8 cellular contexts compared by ENCODE assay signal in genomic region chr2:219475697-219476604, GRCh38.
A peak's percentile ranks its signal among the peaks of the same experiment; 100 is the strongest.
DNase-seq lines count a peak whose midpoint lies in the region; ATAC-seq and TF ChIP-seq lines count a peak whose summit lies in the region.

No MANE protein-coding gene starts in this region.

- TF ChIP-seq CTCF in brain microvascular endothelial cell (IDR thresholded peaks at IDR 0.05; ENCODE audit: low read depth, low read length, missing control alignments), result peak; percentile 98

- H3K4me3 ChIP-seq in brain microvascular endothelial cell (ENCODE audit: low read depth, low read length), result no peak overlapping the region

- no peaks in the 10 kb centered on the region for H3K4me1 Mint-ChIP-seq in T-helper 2 cell treated with Interferon-gamma antibody and Interleukin-4, amounts not matched to agents 5 μg/mL and 100 μg/mL, for 36 hours (ENCODE audit: low read depth)

- in situ Hi-C loops in brain microvascular endothelial cell (cut with HindIII; ENCODE audit: low pct_ligation_motif_present, low sequenced_read_pairs), result no loop called here

- H3K36me3 ChIP-seq in brain microvascular endothelial cell (replicated peaks), result no peaks in the 10 kb centered on the region

- no peak for TF ChIP-seq EP300 in Ishikawa (IDR thresholded peaks at IDR 0.05; ENCODE audit: borderline replicate concordance)

- no peaks in the 10 kb centered on the region for H3K27me3 ChIP-seq in brain microvascular endothelial cell (replicated peaks)

- peak; percentile 72 for TF ChIP-seq RAD21 in Ishikawa (IDR thresholded peaks at IDR 0.05; ENCODE audit: low read depth)

- peaks cover 7% of the 10 kb centered on the region for H3K27me3 Mint-ChIP-seq in T-helper 2 cell treated with Interferon-gamma antibody and Interleukin-4, amounts not matched to agents 5 μg/mL and 100 μg/mL, for 36 hours (ENCODE audit: low read depth)

- no peaks in the 10 kb centered on the region for H3K9me3 Mint-ChIP-seq in T-helper 2 cell treated with Interferon-gamma antibody and Interleukin-4, amounts not matched to agents 5 μg/mL and 100 μg/mL, for 36 hours

- DNase-seq in NCI-H345 (lab: John Stamatoyannopoulos, UW), result peak; percentile 14
- no peak for DNase-seq in NCI-H345 treated with DMSO at 0.1 percent for 48 hours (lab: John Stamatoyannopoulos, UW; ENCODE audit: unreplicated experiment)
- DNase-seq in T-helper 2 cell treated with Interferon-gamma antibody and Interleukin-4, amounts not matched to agents 5 μg/mL and 100 μg/mL, for 36 hours (ENCODE audit: low spot score), result peak; percentile 37
- DNase-seq in brain microvascular endothelial cell, result peak; percentile 51
- DNase-seq in inferior parietal cortex (ENCODE audit: extremely low spot score), result peak; percentile 59
- peak; percentile 29 to 51 (median 46) for DNase-seq in stimulated activated CD4-positive, alpha-beta T cell treated with anti-CD3 and anti-CD28 coated beads, Interleukin-1b, Interleukin-23, amount 100 ng/mL, for 24 hours (ENCODE audit: low read depth in 4 of 4, low spot score in 1 of 4)

- H3K4me3 Mint-ChIP-seq in T-helper 2 cell treated with Interferon-gamma antibody and Interleukin-4, amounts not matched to agents 5 μg/mL and 100 μg/mL, for 36 hours, result no peak overlapping the region

- no peaks in the 10 kb centered on the region for H3K36me3 Mint-ChIP-seq in T-helper 2 cell treated with Interferon-gamma antibody and Interleukin-4, amounts not matched to agents 5 μg/mL and 100 μg/mL, for 36 hours (ENCODE audit: low read depth)

- H3K27ac ChIP-seq in brain microvascular endothelial cell, result no peak overlapping the region

- no peak overlapping the region for H3K27ac Mint-ChIP-seq in T-helper 2 cell treated with Interferon-gamma antibody and Interleukin-4, amounts not matched to agents 5 μg/mL and 100 μg/mL, for 36 hours

- ATAC-seq in GM18498 (IDR thresholded peaks at IDR 0.05; ENCODE audit: unreplicated experiment), result no peak

TF ChIP-seq in Ishikawa, 13 proteins besides CTCF, POLR2A, EP300 and RAD21:
- 0 out of 2 replicates have a peak, but pooled peaks have one; percentile 11 for TF ChIP-seq YY1 (IDR thresholded peaks at IDR 0.05; ENCODE audit: low read depth)
- no peak for TF ChIP-seq TAF1 (IDR thresholded peaks at IDR 0.05; ENCODE audit: low read depth)
